In the genomic region with DNA sequence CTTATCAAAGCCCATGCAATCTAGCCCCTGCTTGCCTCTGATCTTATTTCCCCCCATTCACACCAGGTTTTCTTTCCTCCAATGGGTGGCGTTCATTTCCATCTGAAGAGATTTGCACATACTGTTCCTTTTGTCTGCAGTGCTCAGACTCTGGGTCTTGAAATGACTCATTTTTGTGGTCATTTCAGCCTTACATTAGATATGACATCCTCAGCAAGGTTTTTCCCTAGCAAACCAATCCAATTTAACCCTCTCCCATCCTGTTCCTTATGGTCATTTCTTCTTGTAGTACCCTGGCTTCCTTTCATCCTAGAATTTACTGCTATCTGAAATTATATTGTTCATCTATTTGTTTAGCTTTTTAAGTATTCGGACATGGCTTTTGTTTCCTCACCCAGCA, we compare ENCODE assay signal across 14 cellular contexts. TPM values are rescaled to one million over a fixed set of nuclear protein-coding genes. Genes with fewer than 3 reads are reported as not detected.
DNase-seq lines count a peak whose midpoint lies in the region; ATAC-seq, FAIRE-seq and TF ChIP-seq lines count a peak whose summit lies in the region.
"Had no signal": no experiment of that assay in that cellular context is flagged by ENCODE, and none has a peak within 500 bp of the region (broad histone marks: within the 10 kb centered on the region; RNA-seq: fewer than 3 reads in every experiment).

No MANE protein-coding gene starts in this region.

- TF ChIP-seq POLR2A in GM12892 (IDR thresholded peaks at IDR 0.05; ENCODE audit: low read depth, low read length): no peak

- peaks cover 2 to 16% (median 6%) of the 10 kb centered on the region in 5 donors for H3K27me3 Mint-ChIP-seq in naive thymus-derived CD4-positive, alpha-beta T cell

- ATAC-seq in GM18508 (IDR thresholded peaks at IDR 0.05; ENCODE audit: insufficient read depth, unreplicated experiment) (peak; percentile 49), GM21717 (IDR thresholded peaks at IDR 0.05; ENCODE audit: unreplicated experiment) (peak; percentile 93), HG03442 (IDR thresholded peaks at IDR 0.05; ENCODE audit: unreplicated experiment) (peak; percentile 91)
- no peak for ATAC-seq in naive thymus-derived CD4-positive, alpha-beta T cell
- ATAC-seq: stimulated activated memory B cell treated with anti-CD40 and anti-IgM and Interleukin-4, amounts not matched to agents 10 μg/mL and 1 μg/mL and 100 μg/mL, for 72 hours had no signal

- H3K36me3 ChIP-seq in naive thymus-derived CD4-positive, alpha-beta T cell (ENCODE audit: control insufficient read depth in 2 of 3, insufficient read depth in 3 of 3, low read length in 3 of 3): no peaks in the 10 kb centered on the region
- H3K36me3 ChIP-seq: MG63 had no signal

- H3K27me3 ChIP-seq in naive thymus-derived CD4-positive, alpha-beta T cell (ENCODE audit: control insufficient read depth in 2 of 2, insufficient read depth in 2 of 2, low read length in 2 of 2): no peaks in the 10 kb centered on the region
- H3K27me3 ChIP-seq: MG63 had no signal

- TF ChIP-seq CTCF in cardiac fibroblast (IDR thresholded peaks at IDR 0.05; ENCODE audit: low read depth, low read length): no peak

- H3K9me3 Mint-ChIP-seq in naive thymus-derived CD4-positive, alpha-beta T cell: peaks cover 0 to 6% (median 0%) of the 10 kb centered on the region in 11 donors
- H3K9me3 Mint-ChIP-seq: stimulated activated memory B cell treated with anti-CD40 and anti-IgM and Interleukin-4, amounts not matched to agents 10 μg/mL and 1 μg/mL and 100 μg/mL, for 72 hours had no signal

- no peaks in the 10 kb centered on the region for H3K9me3 ChIP-seq in naive thymus-derived CD4-positive, alpha-beta T cell (ENCODE audit: control insufficient read depth in 2 of 3, low read length in 3 of 3)
- H3K9me3 ChIP-seq: MG63 had no signal

- peaks cover 0 to 2% (median 0%) of the 10 kb centered on the region in 7 donors for H3K4me1 Mint-ChIP-seq in naive thymus-derived CD4-positive, alpha-beta T cell
- H3K4me1 Mint-ChIP-seq: CD4-positive, alpha-beta memory T cell; stimulated activated memory B cell treated with anti-CD40 and anti-IgM and Interleukin-4, amounts not matched to agents 10 μg/mL and 1 μg/mL and 100 μg/mL, for 72 hours had no signal

- no peak overlapping the region for H3K4me3 ChIP-seq in cardiac fibroblast (replicated peaks in 1 of 2; ENCODE audit: low read depth in 2 of 2, low read length in 2 of 2)
- H3K4me3 ChIP-seq in naive thymus-derived CD4-positive, alpha-beta T cell (ENCODE audit: low read length): no peak overlapping the region
- H3K4me3 ChIP-seq: MG63 had no signal

- CTCF ChIA-PET in naive thymus-derived CD4-positive, alpha-beta T cell (lab: Charles Lee): no interaction called here

- peak; percentile 32 to 72 for DNase-seq in cardiac fibroblast (ENCODE audit: low read depth in 2 of 2)
- no peak for DNase-seq in GM12892 (ENCODE audit: insufficient read length)
- no peak for DNase-seq in naive thymus-derived CD4-positive, alpha-beta T cell
- DNase-seq in NAMALWA (ENCODE audit: low spot score): no peak
- no peak for DNase-seq in NCI-H1105 treated with DMSO at 0.1 percent for 48 hours (lab: John Stamatoyannopoulos, UW)
- DNase-seq: activated naive CD4-positive, alpha-beta T cell treated with Interleukin-2 at 50 U/mL for 16 hours; CD4-positive, alpha-beta memory T cell; effector CD4-positive, alpha-beta T cell; MG63 had no signal

- FAIRE-seq in GM12892 (lab: Jason Lieb, UNC): no peak

- POLR2A ChIA-PET in naive thymus-derived CD4-positive, alpha-beta T cell (lab: Charles Lee): no interaction called here

- no peak overlapping the region for H3K27ac ChIP-seq in naive thymus-derived CD4-positive, alpha-beta T cell (ENCODE audit: low read depth, low read length)

- H3K4me1 ChIP-seq in naive thymus-derived CD4-positive, alpha-beta T cell (ENCODE audit: control insufficient read depth in 2 of 2, insufficient read depth in 2 of 2, low read length in 2 of 2): no peaks in the 10 kb centered on the region

- intact Hi-C loops in naive thymus-derived CD4-positive, alpha-beta T cell (cut with micrococcal nuclease): no loop called here

- H3K36me3 Mint-ChIP-seq in naive thymus-derived CD4-positive, alpha-beta T cell: no peaks in the 10 kb centered on the region
- H3K36me3 Mint-ChIP-seq: CD4-positive, alpha-beta memory T cell; stimulated activated memory B cell treated with anti-CD40 and anti-IgM and Interleukin-4, amounts not matched to agents 10 μg/mL and 1 μg/mL and 100 μg/mL, for 72 hours had no signal

- H3K27ac Mint-ChIP-seq in naive thymus-derived CD4-positive, alpha-beta T cell: no peak overlapping the region
- H3K27ac Mint-ChIP-seq: CD4-positive, alpha-beta memory T cell; stimulated activated memory B cell treated with anti-CD40 and anti-IgM and Interleukin-4, amounts not matched to agents 10 μg/mL and 1 μg/mL and 100 μg/mL, for 72 hours had no signal

- no peak overlapping the region for H3K4me3 Mint-ChIP-seq in naive thymus-derived CD4-positive, alpha-beta T cell
- H3K4me3 Mint-ChIP-seq: CD4-positive, alpha-beta memory T cell; stimulated activated memory B cell treated with anti-CD40 and anti-IgM and Interleukin-4, amounts not matched to agents 10 μg/mL and 1 μg/mL and 100 μg/mL, for 72 hours had no signal

RNA-seq across cellular contexts. Expression of a gene that starts 42.5 kb away (rescaled TPM):
- polyA plus RNA-seq in GM12892 (2012; ENCODE audit: missing spikeins): not detected
- total RNA-seq in naive thymus-derived CD4-positive, alpha-beta T cell: not detected
- not detected for polyA plus RNA-seq in naive thymus-derived CD4-positive, alpha-beta T cell
- total RNA-seq: CD4-positive, alpha-beta memory T cell; OCI-LY7 had no signal
- polyA plus RNA-seq: CD4-positive, alpha-beta memory T cell had no signal

Comparison
In these comparisons a context has a peak if more than half of its experiments do, and no peak if none do; other contexts are left out.
1. DNase-seq: peak in cardiac fibroblast (2 of 2); none in GM12892 (single experiment), naive thymus-derived CD4-positive, alpha-beta T cell (0 of 9), NAMALWA (single experiment) and NCI-H1105 treated with DMSO at 0.1 percent for 48 hours (single experiment).